Comparison of ENCODE assay signal across 10 cellular contexts in the genomic region with DNA sequence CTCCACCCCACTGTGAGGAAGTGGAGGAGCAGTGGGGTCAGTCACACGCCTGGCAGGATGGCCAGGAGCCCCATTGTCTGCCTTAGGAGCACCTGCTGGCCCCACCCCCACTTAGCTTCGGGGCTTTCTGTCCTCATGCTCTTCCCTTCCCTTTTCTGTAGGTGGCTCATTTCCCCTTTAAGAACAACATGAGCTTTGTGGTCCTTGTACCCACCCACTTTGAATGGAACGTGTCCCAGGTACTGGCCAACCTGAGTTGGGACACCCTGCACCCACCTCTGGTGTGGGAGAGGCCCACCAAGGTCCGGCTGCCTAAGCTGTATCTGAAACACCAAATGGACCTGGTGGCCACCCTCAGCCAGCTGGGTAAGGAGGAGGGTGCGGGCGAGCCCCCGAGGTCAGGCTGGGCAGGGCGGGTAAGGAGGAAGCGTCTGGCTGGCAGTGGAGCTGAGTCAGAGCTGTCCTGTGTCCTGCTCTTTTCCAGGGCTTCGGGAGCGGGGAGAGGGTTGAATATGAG. TPM values are rescaled to one million over a fixed set of nuclear protein-coding genes. Genes with fewer than 3 reads are reported as not detected.
DNase-seq lines count a peak whose midpoint lies in the region; ATAC-seq and TF ChIP-seq lines count a peak whose summit lies in the region.
"Had no signal": no experiment of that assay in that cellular context is flagged by ENCODE, and none has a peak within 500 bp of the region (broad histone marks: within the 10 kb centered on the region; RNA-seq: fewer than 3 reads in every experiment).

No MANE protein-coding gene starts in this region.

- H3K4me3 ChIP-seq in OCI-LY3 (ENCODE audit: low read length), result peak overlapping the region; percentile 75
- H3K4me3 ChIP-seq in esophagus muscularis mucosa, result peak overlapping the region in 1 of 4 donors; percentile 36
- H3K4me3 ChIP-seq in MG63, result no peak overlapping the region

- peak overlapping the region; percentile 80 for H2AFZ ChIP-seq in OCI-LY3 (ENCODE audit: low read depth, low read length)

- peak overlapping the region; percentile 39; the same call in 1 of the 2 replicates for H3K9ac ChIP-seq in OCI-LY3 (ENCODE audit: low read length)

- H3K27ac ChIP-seq in OCI-LY3 (ENCODE audit: low read length), result no peak overlapping the region
- peak overlapping the region; percentile 18 to 64 (median 44) for H3K27ac ChIP-seq in esophagus muscularis mucosa (replicated peaks in 1 of 4)

- intact Hi-C loops in esophagus muscularis mucosa (cut with DNase I), result no loop called here
- intact Hi-C loops in sciatic nerve (cut with DNase I), result no loop called here

- no peak for TF ChIP-seq CTCF in GM13976 (IDR thresholded peaks at IDR 0.05; ENCODE audit: borderline replicate concordance, control extremely low read depth, extremely low read depth, insufficient read depth, missing control alignments)
- TF ChIP-seq CTCF in OCI-LY3 (IDR thresholded peaks at IDR 0.05; ENCODE audit: low read depth, low read length), result 0 out of 2 replicates have a peak, but pooled peaks have one; percentile 10
- no peak for TF ChIP-seq CTCF in esophagus muscularis mucosa (IDR thresholded peaks at IDR 0.05)

- no peak for TF ChIP-seq POLR2A in esophagus muscularis mucosa (IDR thresholded peaks at IDR 0.05; ENCODE audit: low read depth)

- no peaks in the 10 kb centered on the region for H3K27me3 ChIP-seq in OCI-LY3 (ENCODE audit: low read depth, low read length)
- peaks cover 0 to 11% (median 0%) of the 10 kb centered on the region in 4 donors for H3K27me3 ChIP-seq in esophagus muscularis mucosa
- no peaks in the 10 kb centered on the region for H3K27me3 ChIP-seq in MG63

- H3K4me1 ChIP-seq in OCI-LY3 (ENCODE audit: low read length) (peaks cover 15% of the 10 kb centered on the region), esophagus muscularis mucosa (peaks cover 0 to 11% (median 2%) of the 10 kb centered on the region in 4 donors)

- DNase-seq in GM13976 (ENCODE audit: low spot score) (peak; percentile 71), esophagus muscularis mucosa (ENCODE audit: extremely low spot score) (no peak), sciatic nerve (ENCODE audit: low spot score) (no peak), activated gamma-delta T cell treated with Interleukin-2 at 50 U/mL for 16 hours (no peak), MG63 (no peak), NCI-H526 (lab: John Stamatoyannopoulos, UW) (no peak)
- DNase-seq: activated naive CD4-positive, alpha-beta T cell treated with anti-CD3 and anti-CD28 coated beads, Interleukin-2, amount 50 U/mL, for 16 hours; stimulated activated CD4-positive, alpha-beta T cell treated with anti-CD3 and anti-CD28 coated beads, Interleukin-2, amount 100 ng/mL, for 48 hours had no signal

- 48% methylated on average over 5 of the region's 11 CpGs for WGBS in esophagus muscularis mucosa

- no peaks in the 10 kb centered on the region for H3K9me3 ChIP-seq in OCI-LY3 (ENCODE audit: insufficient read depth, low read length)
- no peaks in the 10 kb centered on the region for H3K9me3 ChIP-seq in esophagus muscularis mucosa
- H3K9me3 ChIP-seq in MG63, result no peaks in the 10 kb centered on the region

- ATAC-seq in sciatic nerve, result peak; percentile 63
- ATAC-seq in HG02642 (IDR thresholded peaks at IDR 0.05; ENCODE audit: poor library complexity, unreplicated experiment), result no peak

- in situ Hi-C loops in GM13976 (cut with MboI; ENCODE audit: low sequenced_read_pairs, unreplicated experiment), result no loop called here

- no peak for TF ChIP-seq EP300 in esophagus muscularis mucosa (IDR thresholded peaks at IDR 0.05)

- H3K36me3 ChIP-seq in OCI-LY3 (replicated peaks; ENCODE audit: low read depth, low read length) (no peaks in the 10 kb centered on the region), esophagus muscularis mucosa (no peaks in the 10 kb centered on the region), MG63 (no peaks in the 10 kb centered on the region)

- H4K20me1 ChIP-seq in OCI-LY3 (ENCODE audit: insufficient read depth, low read length), result no peaks in the 10 kb centered on the region

- H3K4me2 ChIP-seq in OCI-LY3 (ENCODE audit: low read length), result peak overlapping the region; percentile 78

- H3K79me2 ChIP-seq in OCI-LY3 (ENCODE audit: low read length), result no peaks in the 10 kb centered on the region

RNA-seq across cellular contexts. Expression of gene SERPINF1, which starts 9.4 kb away (rescaled TPM):
- total RNA-seq in esophagus muscularis mucosa, result 100 to 1,000 TPM; 177 to 464 (median 330) TPM
- 592 TPM for total RNA-seq in sciatic nerve
- 1.2 and 5.0 TPM in 2 replicates for total RNA-seq in MG63 (2014; rRNA removed; shearing (Covaris generic); ENCODE audit: low replicate concordance)

RNA-seq across cellular contexts. Expression of gene SERPINF2, which starts 9.8 kb away (rescaled TPM):
- total RNA-seq in esophagus muscularis mucosa, result 1 to 10 TPM; 2.4 to 7.5 (median 3.4) TPM
- 3.2 TPM for total RNA-seq in sciatic nerve
- not detected in 2 replicates for total RNA-seq in MG63 (2014; rRNA removed; shearing (Covaris generic); ENCODE audit: low replicate concordance)

RNA-seq across cellular contexts. Expression of gene WDR81, which starts 28.0 kb away (rescaled TPM):
- total RNA-seq in esophagus muscularis mucosa, result 10 to 100 TPM; 25.7 to 40.8 (median 32.1) TPM
- 26.1 TPM for total RNA-seq in sciatic nerve
- 7.2 and 20.3 TPM in 2 replicates for total RNA-seq in MG63 (2014; rRNA removed; shearing (Covaris generic); ENCODE audit: low replicate concordance)

RNA-seq across cellular contexts. Expression of gene TLCD2, which starts 42.3 kb away (rescaled TPM):
- 1 to 10 TPM; 4.6 to 7.7 (median 5.5) TPM for total RNA-seq in esophagus muscularis mucosa
- total RNA-seq in sciatic nerve, result 13.6 TPM
- total RNA-seq in MG63 (2014; rRNA removed; shearing (Covaris generic); ENCODE audit: low replicate concordance), result 0.37 and 0.59 TPM in 2 replicates

Comparison
In these comparisons a context has a peak if more than half of its experiments do, and no peak if none do; other contexts are left out.
1. RNA of gene SERPINF1, which starts 9.4 kb away (total RNA-seq): 592 TPM in sciatic nerve (single experiment) and 177 to 464 TPM in esophagus muscularis mucosa; 1.2 to 5.0 TPM in MG63; every median in the first group is over 10 times any median in the second.